ENCODE assay signal across 8 cellular contexts in the genomic region with DNA sequence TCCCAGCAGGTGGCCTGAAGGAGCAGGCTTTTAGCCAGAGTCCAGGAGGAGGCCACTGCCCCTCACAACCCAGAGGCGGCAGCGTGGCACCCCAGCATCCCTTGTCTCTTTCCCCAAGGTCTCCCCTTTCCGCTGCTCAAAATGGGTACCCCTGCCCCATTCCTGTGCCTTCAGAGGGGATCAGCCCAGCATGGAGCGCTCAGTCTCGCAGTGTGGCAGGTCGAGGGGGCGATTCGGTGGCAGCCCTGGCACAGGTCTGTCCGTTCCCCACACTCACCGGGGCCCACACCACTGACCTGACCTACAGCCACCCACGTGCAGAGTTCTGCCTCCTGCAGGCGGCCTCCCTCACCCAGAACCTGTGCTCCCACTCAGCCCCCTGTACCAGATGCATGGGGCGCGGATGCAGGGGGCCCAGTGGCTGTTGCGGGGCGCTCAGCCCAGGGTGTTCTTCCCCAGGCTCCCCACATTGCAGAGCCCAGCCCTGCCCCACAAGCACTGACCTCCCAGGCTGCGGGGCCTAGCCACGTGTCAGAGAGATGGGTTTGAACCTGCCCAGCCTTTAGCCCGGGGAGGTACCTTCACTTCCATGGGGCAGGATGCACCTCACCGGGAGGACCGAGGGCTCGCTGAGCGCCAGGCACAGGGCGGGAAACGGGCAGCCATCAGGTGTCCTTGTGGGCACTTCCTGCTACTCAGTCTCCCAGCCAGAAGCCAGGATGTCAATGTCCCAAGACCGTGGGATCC. TPM values are rescaled to one million over a fixed set of nuclear protein-coding genes. Genes with fewer than 3 reads are reported as not detected.
DNase-seq lines count a peak whose midpoint lies in the region; ATAC-seq, FAIRE-seq and TF ChIP-seq lines count a peak whose summit lies in the region.

No MANE protein-coding gene starts in this region.

- H3K27me3 ChIP-seq in small intestine (ENCODE audit: control insufficient read depth in 2 of 2, insufficient read depth in 2 of 2, low read length in 2 of 2) = no peaks in the 10 kb centered on the region

- WGBS in small intestine, 3 donors = 46 to 73% (median 67%) methylated on average over 22 to 26 of the region's 26 CpGs

- POLR2A ChIA-PET in T-cell (lab: Charles Lee) = interaction anchor here (1.1 to 1.2 kb wide), 2 partner anchors 39 to 42 kb away, joined by 3 read pairs; a partner anchor contains a TSS

- H3K4me3 ChIP-seq in small intestine (ENCODE audit: low read depth in 1 of 2, low read length in 2 of 2) = no peak overlapping the region

- peaks cover 3 to 8% of the 10 kb centered on the region in 2 donors for H3K36me3 ChIP-seq in small intestine (ENCODE audit: control insufficient read depth in 2 of 2, insufficient read depth in 2 of 2, low read length in 2 of 2)

- peak; percentile 41; the same call in 1 of the 2 replicates for TF ChIP-seq CTCF in GM12874 (IDR thresholded peaks at IDR 0.05; ENCODE audit: insufficient read depth, low read depth, low read length)

- H3K4me3 Mint-ChIP-seq in T-cell = peak overlapping the region in 2 of 3 donors; percentile 21 to 71
- no peak overlapping the region for H3K4me3 Mint-ChIP-seq in stimulated activated memory B cell treated with anti-CD40 and anti-IgM and Interleukin-4, amounts not matched to agents 10 μg/mL and 1 μg/mL and 100 μg/mL, for 72 hours

- H3K27ac ChIP-seq in small intestine (ENCODE audit: low read depth in 1 of 2, low read length in 1 of 2) = peak overlapping the region; percentile 69

- H3K27me3 Mint-ChIP-seq in T-cell = no peaks in the 10 kb centered on the region
- H3K27me3 Mint-ChIP-seq in stimulated activated memory B cell treated with anti-CD40 and anti-IgM and Interleukin-4, amounts not matched to agents 10 μg/mL and 1 μg/mL and 100 μg/mL, for 72 hours = no peaks in the 10 kb centered on the region

- CTCF ChIA-PET in T-cell (lab: Charles Lee) = interaction anchor here (0.5 to 1.5 kb wide), 4 partner anchors 18 to 355 kb away, joined by 3 to 6 read pairs (median 4); a partner anchor contains a TSS

- peaks cover 34 to 45% (median 38%) of the 10 kb centered on the region in 3 donors for H3K4me1 Mint-ChIP-seq in T-cell
- peaks cover 6% of the 10 kb centered on the region for H3K4me1 Mint-ChIP-seq in stimulated activated memory B cell treated with anti-CD40 and anti-IgM and Interleukin-4, amounts not matched to agents 10 μg/mL and 1 μg/mL and 100 μg/mL, for 72 hours

- H3K36me3 Mint-ChIP-seq in T-cell = peaks cover 13% of the 10 kb centered on the region
- peaks cover 8% of the 10 kb centered on the region for H3K36me3 Mint-ChIP-seq in stimulated activated memory B cell treated with anti-CD40 and anti-IgM and Interleukin-4, amounts not matched to agents 10 μg/mL and 1 μg/mL and 100 μg/mL, for 72 hours

- no peaks in the 10 kb centered on the region for H3K9me3 ChIP-seq in small intestine (ENCODE audit: control insufficient read depth, low read depth)

- no peak for ATAC-seq in T-cell (replicated peaks in 1 of 4)
- no peak for ATAC-seq in HG03378 (IDR thresholded peaks at IDR 0.05; ENCODE audit: unreplicated experiment)
- ATAC-seq in stimulated activated memory B cell treated with anti-CD40 and anti-IgM and Interleukin-4, amounts not matched to agents 10 μg/mL and 1 μg/mL and 100 μg/mL, for 72 hours = no peak

- H3K9me3 Mint-ChIP-seq in T-cell = no peaks in the 10 kb centered on the region
- no peaks in the 10 kb centered on the region for H3K9me3 Mint-ChIP-seq in stimulated activated memory B cell treated with anti-CD40 and anti-IgM and Interleukin-4, amounts not matched to agents 10 μg/mL and 1 μg/mL and 100 μg/mL, for 72 hours

- FAIRE-seq in small intestine (lab: Jason Lieb, UNC) = no peak

- DNase-seq in T-cell = no peak
- DNase-seq in glomerular visceral epithelial cell (ENCODE audit: extremely low spot score) = peak; percentile 56
- peak; percentile 28 for DNase-seq in small intestine
- DNase-seq in GOT3 (lab: John Stamatoyannopoulos, UW) = no peak
- no peak for DNase-seq in midbrain (lab: John Stamatoyannopoulos, UW)

- H3K27ac Mint-ChIP-seq in T-cell = peak overlapping the region; percentile 95 to 100
- H3K27ac Mint-ChIP-seq in stimulated activated memory B cell treated with anti-CD40 and anti-IgM and Interleukin-4, amounts not matched to agents 10 μg/mL and 1 μg/mL and 100 μg/mL, for 72 hours = no peak overlapping the region

- peaks cover 0 to 2% of the 10 kb centered on the region in 2 donors for H3K4me1 ChIP-seq in small intestine (ENCODE audit: control insufficient read depth in 2 of 2, insufficient read depth in 1 of 2, low read depth in 1 of 2, low read length in 1 of 2)

RNA-seq across cellular contexts. Expression of a gene that starts 41.8 kb away (rescaled TPM):
- total RNA-seq in T-cell = 10 to 100 TPM; 36.3 to 41.7 (median 41.3) TPM
- 100 to 1,000 TPM; 145 to 360 (median 189) TPM for polyA plus RNA-seq in small intestine

Comparison
In these comparisons a context has a peak if more than half of its experiments do, and no peak if none do; other contexts are left out.
1. DNase-seq: peak in glomerular visceral epithelial cell (single experiment) and small intestine (single experiment); none in T-cell (0 of 34), GOT3 (single experiment) and midbrain (single experiment).